16 cellular contexts compared by ENCODE assay signal in the genomic region with DNA sequence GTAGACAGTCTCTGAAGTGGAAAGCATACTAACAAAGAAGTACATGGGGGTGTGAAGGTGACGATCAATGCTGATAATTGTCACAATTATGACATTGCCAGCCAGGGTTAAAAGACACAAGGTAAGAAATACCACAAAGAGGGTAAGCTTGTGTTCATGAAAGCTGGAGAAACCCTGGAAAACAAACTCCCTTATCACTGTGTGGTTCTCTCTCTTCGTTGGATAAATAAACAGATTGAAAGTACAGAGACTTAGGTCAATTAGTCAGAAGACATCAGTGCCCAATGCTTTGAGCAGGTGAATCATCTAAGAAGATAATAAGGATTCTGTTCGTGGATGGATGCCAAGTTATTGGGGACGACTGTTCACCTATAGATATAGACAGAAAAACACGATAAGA. TPM values are rescaled to one million over a fixed set of nuclear protein-coding genes. Genes with fewer than 3 reads are reported as not detected.
DNase-seq lines count a peak whose midpoint lies in the region; ATAC-seq and TF ChIP-seq lines count a peak whose summit lies in the region.
"Had no signal": no experiment of that assay in that cellular context is flagged by ENCODE, and none has a peak within 500 bp of the region (broad histone marks: within the 10 kb centered on the region; RNA-seq: fewer than 3 reads in every experiment).

No MANE protein-coding gene starts in this region.

- H4K20me1 ChIP-seq in osteoblast (ENCODE audit: insufficient read depth, low read length), result no peaks in the 10 kb centered on the region

- no peak for ATAC-seq in GM18873 (IDR thresholded peaks at IDR 0.05; ENCODE audit: low FRiP score, unreplicated experiment)
- ATAC-seq: HCT116, K562 had no signal

- no peaks in the 10 kb centered on the region for H3K36me3 ChIP-seq in osteoblast (ENCODE audit: insufficient read depth, low read length)
- H3K36me3 ChIP-seq in sigmoid colon, result no peaks in the 10 kb centered on the region
- no peaks in the 10 kb centered on the region for H3K36me3 ChIP-seq in MG63

- no peak overlapping the region for H3K4me2 ChIP-seq in osteoblast (ENCODE audit: insufficient read depth, low read length)

- H3K27me3 ChIP-seq in osteoblast (ENCODE audit: insufficient read depth, low read length) (no peaks in the 10 kb centered on the region), sigmoid colon (no peaks in the 10 kb centered on the region), MG63 (no peaks in the 10 kb centered on the region; the same call in 1 of the 2 replicates)

- no peak overlapping the region for H2AFZ ChIP-seq in osteoblast (ENCODE audit: low read length)

- H3K79me2 ChIP-seq in osteoblast (ENCODE audit: insufficient read depth, low read length), result no peaks in the 10 kb centered on the region

- TF ChIP-seq CTCF in osteoblast (IDR thresholded peaks at IDR 0.05; ENCODE audit: extremely low read depth, low read depth, low read length), result no peak
- no peak for TF ChIP-seq CTCF in sigmoid colon (IDR thresholded peaks at IDR 0.05)

- 47 to 80% methylated on average over 5 of the region's 5 CpGs for WGBS in sigmoid colon, 2 donors

- DNase-seq in NCI-H82 (lab: John Stamatoyannopoulos, UW) (peak; percentile 12), NCI-H82 treated with DMSO at 0.1 percent for 48 hours (lab: John Stamatoyannopoulos, UW; ENCODE audit: unreplicated experiment) (no peak), EL (peak; percentile 32), M059J (ENCODE audit: low read depth) (peak; percentile 17), osteoblast (ENCODE audit: insufficient read length, low spot score, missing footprints) (peak; percentile 48), sigmoid colon (no peak), MG63 (no peak)
- DNase-seq: C1 segment of cervical spinal cord; CD4-positive, alpha-beta T cell; GDM1 had no signal

- H3K27ac ChIP-seq in osteoblast (ENCODE audit: low read depth, low read length), result no peak overlapping the region
- no peak overlapping the region for H3K27ac ChIP-seq in sigmoid colon
- H3K27ac ChIP-seq: 22Rv1 had no signal

- H3K4me3 ChIP-seq in osteoblast (ENCODE audit: insufficient read depth, low read length) (no peak overlapping the region), sigmoid colon (no peak overlapping the region), MG63 (no peak overlapping the region)
- H3K4me3 ChIP-seq: K562 had no signal

- intact Hi-C loops in sigmoid colon (cut with DNase I), result no loop called here

- TF ChIP-seq POLR2A in sigmoid colon (IDR thresholded peaks at IDR 0.05), result no peak

- no peaks in the 10 kb centered on the region for H3K4me1 ChIP-seq in osteoblast (ENCODE audit: insufficient read depth, low read length)
- no peaks in the 10 kb centered on the region for H3K4me1 ChIP-seq in sigmoid colon

- no peak for TF ChIP-seq EP300 in sigmoid colon (IDR thresholded peaks at IDR 0.05)

- no peaks in the 10 kb centered on the region for H3K9me3 ChIP-seq in osteoblast (ENCODE audit: low read depth, low read length)
- H3K9me3 ChIP-seq in sigmoid colon, result no peaks in the 10 kb centered on the region
- no peaks in the 10 kb centered on the region for H3K9me3 ChIP-seq in MG63

RNA-seq across cellular contexts. Expression of a gene that starts 22.4 kb away (rescaled TPM):
- not detected in 2 replicates for total RNA-seq in M059J (2014; rRNA removed; shearing (Covaris generic))
- total RNA-seq in osteoblast (not detected in 2 replicates), sigmoid colon (1 to 10 TPM in 2 of 4 donors, under 1 TPM in 1, not detected in 1; 0.33 to 5.4 (median 3.3) TPM)
- polyA plus RNA-seq in sigmoid colon, result 1 to 10 TPM in 1 of 3 donors, not detected in 2; 3.6 TPM
- not detected in 2 replicates for total RNA-seq in MG63 (2014; rRNA removed; shearing (Covaris generic); ENCODE audit: low replicate concordance)
- total RNA-seq: B cell, H4, K562 had no signal

Comparison
In these comparisons a context has a peak if more than half of its experiments do, and no peak if none do; other contexts are left out.
1. DNase-seq: peak in NCI-H82 (single experiment), EL (single experiment), M059J (single experiment) and osteoblast (single experiment); none in NCI-H82 treated with DMSO at 0.1 percent for 48 hours (single experiment), sigmoid colon (single experiment) and MG63 (single experiment).